ENCODE assay signal across 1 cellular context in the genomic region with DNA sequence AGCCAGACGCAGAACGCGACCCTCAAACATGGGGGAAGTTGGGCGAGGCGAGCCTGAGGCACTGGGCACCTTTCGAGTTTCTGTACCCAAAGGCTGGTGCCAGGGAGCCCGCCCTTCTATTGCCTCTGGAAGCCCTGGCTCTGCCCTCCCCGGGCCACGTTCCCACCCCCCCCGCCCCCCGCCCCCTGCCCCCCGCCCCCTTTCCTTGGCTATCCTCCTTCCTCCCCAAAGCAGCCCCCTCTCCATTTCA.
TF ChIP-seq lines count a peak whose summit lies in the region.

No MANE protein-coding gene starts in this region.

TF ChIP-seq in endothelial cell of umbilical vein, 7 proteins besides CTCF, POLR2A, EP300 and RAD21:
- TF ChIP-seq MYC (IDR thresholded peaks at IDR 0.05; ENCODE audit: low read depth, low read length) (no peak), POLR2AphosphoS5 (IDR thresholded peaks at IDR 0.05; ENCODE audit: insufficient read depth, low read depth, low read length) (no peak), GATA2 (IDR thresholded peaks at IDR 0.05; ENCODE audit: insufficient read depth, insufficient read length, low read depth, low read length) (no peak), FOS (IDR thresholded peaks at IDR 0.05; ENCODE audit: borderline replicate concordance, insufficient read depth, low read length) (no peak), EZH2 (IDR thresholded peaks at IDR 0.05; ENCODE audit: borderline replicate concordance, low read depth, low read length, severe bottlenecking) (no peak)
- TF ChIP-seq, protein P1, sequence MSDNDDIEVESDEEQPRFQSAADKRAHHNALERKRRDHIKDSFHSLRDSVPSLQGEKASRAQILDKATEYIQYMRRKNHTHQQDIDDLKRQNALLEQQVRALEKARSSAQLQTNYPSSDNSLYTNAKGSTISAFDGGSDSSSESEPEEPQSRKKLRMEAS (IDR thresholded peaks at IDR 0.05; ENCODE audit: insufficient read depth, insufficient read length) = no peak
TF ChIP-seq in endothelial cell of umbilical vein: peak in this region for 0.
